Comparison of ENCODE assay signal across 21 cellular contexts in the genomic region with DNA sequence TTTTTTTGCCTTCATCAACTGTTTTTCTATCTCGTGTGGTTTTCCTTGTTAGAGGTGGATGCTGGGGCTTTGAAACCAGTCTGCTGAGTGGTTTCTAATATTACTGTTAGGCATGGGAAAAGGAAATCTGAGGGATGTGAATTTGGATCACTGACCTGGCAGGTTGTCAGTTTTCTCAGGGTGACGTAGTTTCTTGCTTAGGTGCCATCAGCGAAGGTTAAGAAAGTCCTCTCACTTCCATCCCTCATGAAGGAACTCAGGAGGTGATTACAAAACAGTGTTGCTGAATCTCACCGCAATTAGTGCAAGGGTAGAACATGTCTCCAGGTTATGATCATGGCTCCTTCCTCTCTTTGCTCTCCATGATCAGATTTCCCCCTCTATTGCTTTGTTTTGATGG.
DNase-seq lines count a peak whose midpoint lies in the region; ATAC-seq and TF ChIP-seq lines count a peak whose summit lies in the region.
"Had no signal": no experiment of that assay in that cellular context is flagged by ENCODE, and none has a peak within 500 bp of the region (broad histone marks: within the 10 kb centered on the region; RNA-seq: fewer than 3 reads in every experiment).

No MANE protein-coding gene starts in this region.

- H3K4ac ChIP-seq in trophoblast cell (ENCODE audit: low read depth, low read length): peak overlapping the region; percentile 75

- H3K18ac ChIP-seq in trophoblast cell (ENCODE audit: low read length): no peak overlapping the region

- H3K23ac ChIP-seq in trophoblast cell (ENCODE audit: low read length): no peak overlapping the region

- H2BK12ac ChIP-seq in trophoblast cell (ENCODE audit: low read length): peak overlapping the region; percentile 55

- H3K9ac ChIP-seq in HUES64 (ENCODE audit: low read depth, low read length): no peak overlapping the region
- H3K9ac ChIP-seq in iPS-20b (ENCODE audit: low read depth, low read length): no peak overlapping the region
- H3K9ac ChIP-seq in trophoblast cell (ENCODE audit: low read length): no peak overlapping the region
- H3K9ac ChIP-seq: BLaER1 had no signal

- H3K27ac ChIP-seq in HUES64 (ENCODE audit: low read depth, low read length) (0 out of 2 replicates have a peak overlapping the region, but pooled peaks have one; percentile 5), breast epithelium (peak overlapping the region; percentile 64 to 84), iPS-20b (ENCODE audit: low read length) (peak overlapping the region; percentile 51), trophoblast cell (ENCODE audit: low read depth, low read length) (no peak overlapping the region), dorsolateral prefrontal cortex (no peak overlapping the region)
- H3K27ac ChIP-seq: BLaER1 had no signal

- H3K36me3 ChIP-seq in HUES64 (ENCODE audit: insufficient read depth, low read length) (no peaks in the 10 kb centered on the region), breast epithelium (no peaks in the 10 kb centered on the region), iPS-20b (ENCODE audit: insufficient read depth, low read depth, low read length) (no peaks in the 10 kb centered on the region), trophoblast cell (ENCODE audit: control insufficient read depth in 1 of 2, insufficient read depth in 2 of 2, low read length in 2 of 2) (no peaks in the 10 kb centered on the region)
- H3K36me3 ChIP-seq: BLaER1 had no signal

- TF ChIP-seq POLR2A in breast epithelium (IDR thresholded peaks at IDR 0.05): no peak

- no peaks in the 10 kb centered on the region for H3K79me2 ChIP-seq in trophoblast cell (ENCODE audit: control insufficient read depth, insufficient read depth, low read length, poor library complexity)

- H3K27me3 ChIP-seq in HUES64 (ENCODE audit: insufficient read depth, low read length) (no peaks in the 10 kb centered on the region), breast epithelium (no peaks in the 10 kb centered on the region), iPS-20b (ENCODE audit: insufficient read depth, low read length) (no peaks in the 10 kb centered on the region), trophoblast cell (ENCODE audit: insufficient read depth, low read length) (no peaks in the 10 kb centered on the region), dorsolateral prefrontal cortex (no peaks in the 10 kb centered on the region)
- H3K27me3 ChIP-seq: BLaER1 had no signal

- H3K4me3 ChIP-seq in HUES64 (ENCODE audit: low read length) (no peak overlapping the region), breast epithelium (no peak overlapping the region), iPS-20b (ENCODE audit: low read length) (no peak overlapping the region), trophoblast cell (ENCODE audit: low read depth, low read length) (no peak overlapping the region), dorsolateral prefrontal cortex (no peak overlapping the region)
- H3K4me3 ChIP-seq: A549, BLaER1, K562 had no signal

- ATAC-seq in GM18498 (IDR thresholded peaks at IDR 0.05; ENCODE audit: unreplicated experiment): no peak
- ATAC-seq: A549, HCT116, K562, SK-N-SH treated with all-trans-retinoic acid at 6 μM for 48 hours had no signal

- DNase-seq in breast epithelium (ENCODE audit: low spot score in 2 of 2) (peak in 1 of 2 donors; percentile 74), trophoblast cell (peak; percentile 22 to 68), dorsolateral prefrontal cortex (no peak), GM20000 (ENCODE audit: low spot score) (no peak), cerebellar nuclear complex (lab: John Stamatoyannopoulos, UW) (no peak)
- DNase-seq: CD4-positive, alpha-beta memory T cell; MV-4-11; NCI-H1417; NCI-H1930; NCI-H226; NCI-H524; RPMI8226; SIG-M5 had no signal

- peak overlapping the region; percentile 7 for H4K8ac ChIP-seq in trophoblast cell (ENCODE audit: low read depth, low read length)

- TF ChIP-seq CTCF in breast epithelium (IDR thresholded peaks at IDR 0.05) (no peak), dorsolateral prefrontal cortex (IDR thresholded peaks at IDR 0.05 in 54 of 56, conservative IDR thresholded peaks at IDR 0.05 in 2 of 56; ENCODE audit: low read depth in 1 of 56, partially characterized antibody in 56 of 56) (no peak), GM20000 (IDR thresholded peaks at IDR 0.05; ENCODE audit: extremely low read depth, missing control alignments) (no peak)

- WGBS in HUES64: 91% methylated on average over 4 of the region's 4 CpGs
- no CpG with 5 or more reads among the region's 4 CpGs for WGBS in trophoblast cell (ENCODE audit: extremely low coverage, insufficient coverage, insufficient read length)

- no peak overlapping the region for H3K14ac ChIP-seq in trophoblast cell (ENCODE audit: low read length)

- peak overlapping the region; percentile 58 for H4K91ac ChIP-seq in trophoblast cell (ENCODE audit: low read depth, low read length)

- H3K9me3 ChIP-seq in HUES64 (ENCODE audit: insufficient read depth, low read depth, low read length) (no peaks in the 10 kb centered on the region), breast epithelium (no peaks in the 10 kb centered on the region), iPS-20b (ENCODE audit: insufficient read depth, low read depth, low read length) (no peaks in the 10 kb centered on the region), trophoblast cell (ENCODE audit: insufficient read depth, low read depth, low read length) (no peaks in the 10 kb centered on the region)
- H3K9me3 ChIP-seq: A549, BLaER1 had no signal

- H2AFZ ChIP-seq in trophoblast cell (ENCODE audit: insufficient read depth, low read length, poor library complexity): no peak overlapping the region

- intact Hi-C loops in breast epithelium (cut with DNase I; ENCODE audit: low total_unique reads) (no loop called here), dorsolateral prefrontal cortex (cut with DNase I) (no loop called here)

- H3K4me1 ChIP-seq in HUES64 (ENCODE audit: insufficient read depth, low read length) (peaks cover 41% of the 10 kb centered on the region), breast epithelium (peaks cover 0 to 27% of the 10 kb centered on the region in 2 donors), iPS-20b (ENCODE audit: insufficient read depth, low read length) (peaks cover 31% of the 10 kb centered on the region), trophoblast cell (ENCODE audit: control insufficient read depth in 1 of 2, insufficient read depth in 2 of 2, low read length in 2 of 2) (peaks cover 9 to 18% of the 10 kb centered on the region in 2 experiments)
- H3K4me1 ChIP-seq: BLaER1 had no signal

- H3K79me1 ChIP-seq in trophoblast cell (ENCODE audit: low read length): peaks cover 20% of the 10 kb centered on the region

- no peak overlapping the region for H2BK5ac ChIP-seq in trophoblast cell (ENCODE audit: low read depth, low read length, poor library complexity)

- no peak overlapping the region for H3K4me2 ChIP-seq in trophoblast cell (ENCODE audit: low read length)
- H3K4me2 ChIP-seq: A549, BLaER1 had no signal

- H2AK5ac ChIP-seq in trophoblast cell (ENCODE audit: low read length): no peak overlapping the region

- H2BK120ac ChIP-seq in trophoblast cell (ENCODE audit: insufficient read depth, low read length, poor library complexity): no peak overlapping the region

- no peak overlapping the region for H4K12ac ChIP-seq in trophoblast cell (ENCODE audit: low read depth, low read length)

Comparison
In these comparisons a context has a peak if more than half of its experiments do, and no peak if none do; other contexts are left out.
1. H3K27ac ChIP-seq: peak in HUES64 (single experiment), breast epithelium (2 of 2) and iPS-20b (single experiment); none in trophoblast cell (single experiment) and dorsolateral prefrontal cortex (0 of 59).
2. DNase-seq: peak in trophoblast cell (2 of 2); none in dorsolateral prefrontal cortex (0 of 10), GM20000 (single experiment) and cerebellar nuclear complex (0 of 2).